ENCODE assay signal across 14 cellular contexts in genomic region chr13:97273341-97273831, GRCh38. TPM values are rescaled to one million over a fixed set of nuclear protein-coding genes. Genes with fewer than 3 reads are reported as not detected.
DNase-seq lines count a peak whose midpoint lies in the region; ATAC-seq and TF ChIP-seq lines count a peak whose summit lies in the region.
"Had no signal": no experiment of that assay in that cellular context is flagged by ENCODE, and none has a peak within 500 bp of the region (broad histone marks: within the 10 kb centered on the region; RNA-seq: fewer than 3 reads in every experiment).

No MANE protein-coding gene starts in this region.

- no peak for DNase-seq in IMR-90
- DNase-seq in SK-N-SH, result no peak
- no peak for DNase-seq in left ventricle myocardium superior
- no peak for DNase-seq in spleen
- DNase-seq in activated naive CD4-positive, alpha-beta T cell treated with anti-CD3 and anti-CD28 coated beads for 36 hours, result no peak
- DNase-seq: activated B cell treated with CpG ODN at 0.5 μM for 24 hours; activated T-cell treated with anti-CD3 and anti-CD28 coated beads, Interleukin-2, amount 50 U/mL, for 1 hour; CD4-positive, alpha-beta T cell; effector CD8-positive, alpha-beta T cell; hippocampal formation; lower lobe of right lung; occipital lobe had no signal

- peaks cover 27 to 61% of the 10 kb centered on the region in 2 experiments for H3K79me1 ChIP-seq in IMR-90 (ENCODE audit: low read depth in 1 of 2, low read length in 2 of 2)

- H3K4me1 Mint-ChIP-seq in activated naive CD4-positive, alpha-beta T cell treated with anti-CD3 and anti-CD28 coated beads for 36 hours (ENCODE audit: low read depth), result peaks cover 28% of the 10 kb centered on the region

- H4K8ac ChIP-seq in IMR-90 (ENCODE audit: low read depth in 2 of 2, low read length in 2 of 2), result peak overlapping the region; percentile 15 to 70; a peak in 2 of 4 replicates

- TF ChIP-seq RAD21 in IMR-90 (IDR thresholded peaks at IDR 0.05; ENCODE audit: low read length) (no peak), SK-N-SH (IDR thresholded peaks at IDR 0.05; ENCODE audit: low read length) (no peak)

- peak in 1 of 2 experiments; percentile 64; a peak in 2 of 4 replicates for TF ChIP-seq EP300 in SK-N-SH (IDR thresholded peaks at IDR 0.05; ENCODE audit: borderline replicate concordance in 1 of 2, low read depth in 1 of 2, low read length in 1 of 2)

- TF ChIP-seq CTCF in IMR-90 (conservative IDR thresholded peaks at IDR 0.05; ENCODE audit: low read depth, low read length) (no peak), SK-N-SH (IDR thresholded peaks at IDR 0.05) (no peak), spleen (IDR thresholded peaks at IDR 0.05 in 8 of 11, conservative IDR thresholded peaks at IDR 0.05 in 3 of 11) (no peak)

- H3K9ac ChIP-seq in IMR-90 (ENCODE audit: low read depth, low read length) (no peak overlapping the region), SK-N-SH (peak overlapping the region; percentile 70), subcutaneous abdominal adipose tissue (ENCODE audit: low read length in 5 of 5) (no peak overlapping the region)

- H2BK15ac ChIP-seq in IMR-90 (ENCODE audit: low read depth, low read length), result peak overlapping the region; percentile 69

- peaks cover 24% of the 10 kb centered on the region for H3K4me1 ChIP-seq in IMR-90 (ENCODE audit: control insufficient read depth, insufficient read depth, low read length)
- H3K4me1 ChIP-seq in SK-N-SH (ENCODE audit: control insufficient read depth in 1 of 2, insufficient read depth in 2 of 2, low read depth in 1 of 2, low read length in 1 of 2), result peaks cover 12 to 53% of the 10 kb centered on the region in 2 experiments
- H3K4me1 ChIP-seq in subcutaneous abdominal adipose tissue (ENCODE audit: control insufficient read depth in 5 of 5, insufficient read depth in 5 of 5, low read length in 5 of 5), result peaks cover 0 to 50% (median 46%) of the 10 kb centered on the region in 5 donors
- peaks cover 0 to 73% (median 22%) of the 10 kb centered on the region in 6 donors for H3K4me1 ChIP-seq in spleen

- H3K36me3 ChIP-seq in IMR-90 (ENCODE audit: control insufficient read depth, insufficient read depth, low read length) (peaks cover 9% of the 10 kb centered on the region), SK-N-SH (replicated peaks in 1 of 2; ENCODE audit: control insufficient read depth in 1 of 2, insufficient read depth in 2 of 2, low read length in 1 of 2) (peaks cover 16 to 37% of the 10 kb centered on the region in 2 experiments), subcutaneous abdominal adipose tissue (ENCODE audit: control insufficient read depth in 5 of 5, insufficient read depth in 5 of 5, low read length in 5 of 5) (peaks cover 2 to 16% (median 10%) of the 10 kb centered on the region in 5 donors), spleen (peaks cover 0 to 28% (median 9%) of the 10 kb centered on the region in 6 donors)

- no peak overlapping the region for H3K27ac Mint-ChIP-seq in activated naive CD4-positive, alpha-beta T cell treated with anti-CD3 and anti-CD28 coated beads for 36 hours
- H3K27ac Mint-ChIP-seq: activated B cell treated with CpG ODN at 0.5 μM for 24 hours; CD4-positive, alpha-beta T cell had no signal

- peaks cover 22% of the 10 kb centered on the region; the same call in 1 of the 2 replicates for H4K20me1 ChIP-seq in IMR-90 (ENCODE audit: insufficient read depth, low read length)
- H4K20me1 ChIP-seq in SK-N-SH (ENCODE audit: insufficient read depth), result no peaks in the 10 kb centered on the region

- H3K4ac ChIP-seq in IMR-90 (ENCODE audit: low read depth, low read length), result peak overlapping the region; percentile 67

- dilution Hi-C loops in IMR-90 (cut with HindIII; ENCODE audit: low sequenced_read_pairs, unreplicated experiment), result no loop called here

- H3K9me2 ChIP-seq in SK-N-SH, result no peaks in the 10 kb centered on the region

- H2AFZ ChIP-seq in IMR-90 (replicated peaks; ENCODE audit: low read length, poor library complexity), result no peak overlapping the region
- H2AFZ ChIP-seq in SK-N-SH (ENCODE audit: low read depth), result no peak overlapping the region

- ATAC-seq in IMR-90 (ENCODE audit: low read depth) (no peak), left ventricle myocardium superior (peak; percentile 37), HG03354 (IDR thresholded peaks at IDR 0.05; ENCODE audit: poor library complexity, severe bottlenecking, unreplicated experiment) (no peak)
- ATAC-seq: lower lobe of right lung had no signal

- peak overlapping the region; percentile 91; the same call in 1 of the 2 replicates for H2AK5ac ChIP-seq in IMR-90 (ENCODE audit: low read depth, low read length)

- H2BK20ac ChIP-seq in IMR-90 (ENCODE audit: low read depth, low read length), result peak overlapping the region; percentile 79

- BruUV-seq in IMR-90 (replicated peaks; lab: Mats Ljungman, UMichigan), result no TSS peak

- intact Hi-C loops in IMR-90 (cut with micrococcal nuclease), result no loop called here
- intact Hi-C loops in left ventricle myocardium superior (cut with micrococcal nuclease), result no loop called here
- intact Hi-C loops in spleen (cut with DNase I; ENCODE audit: low total_unique reads), result no loop called here
- intact Hi-C loops in activated naive CD4-positive, alpha-beta T cell treated with anti-CD3 and anti-CD28 coated beads for 36 hours (cut with micrococcal nuclease), result no loop called here

- H3K27ac ChIP-seq in IMR-90 (ENCODE audit: insufficient read depth, low read length), result peak overlapping the region; percentile 64
- H3K27ac ChIP-seq in SK-N-SH (ENCODE audit: low read depth in 2 of 2, low read length in 1 of 2), result peak overlapping the region; percentile 74 to 98; a peak in 3 of 4 replicates
- peak overlapping the region; percentile 20 for H3K27ac ChIP-seq in subcutaneous abdominal adipose tissue (ENCODE audit: low read depth, low read length)
- no peak overlapping the region for H3K27ac ChIP-seq in spleen
- H3K27ac ChIP-seq: lower lobe of right lung had no signal

- H3K36me3 Mint-ChIP-seq in activated naive CD4-positive, alpha-beta T cell treated with anti-CD3 and anti-CD28 coated beads for 36 hours (ENCODE audit: low read depth), result peaks cover 18% of the 10 kb centered on the region

- H3K9me3 ChIP-seq in IMR-90 (ENCODE audit: control insufficient read depth, insufficient read depth, low read length) (no peaks in the 10 kb centered on the region), SK-N-SH (no peaks in the 10 kb centered on the region), subcutaneous abdominal adipose tissue (ENCODE audit: control insufficient read depth in 5 of 5, low read length in 5 of 5) (no peaks in the 10 kb centered on the region), spleen (no peaks in the 10 kb centered on the region)
- H3K9me3 ChIP-seq: lower lobe of right lung had no signal

- H3K4me3 ChIP-seq in IMR-90 (ENCODE audit: insufficient read depth, low read depth, low read length) (no peak overlapping the region), SK-N-SH (ENCODE audit: low read depth in 2 of 2, low read length in 1 of 2) (no peak overlapping the region), subcutaneous abdominal adipose tissue (ENCODE audit: low read depth in 1 of 5, low read length in 5 of 5) (no peak overlapping the region), spleen (no peak overlapping the region)
- H3K4me3 ChIP-seq: lower lobe of right lung had no signal

- in situ Hi-C loops in IMR-90 (cut with MboI; ENCODE audit: low sequenced_read_pairs), result no loop called here

- CTCF ChIA-PET in IMR-90 (lab: Yijun Ruan, JAX), result interaction anchor here (1.1 to 1.2 kb wide), 2 partner anchors 23 to 61 kb away, joined by 3 read pairs; no protein-coding TSS in a partner anchor
- CTCF ChIA-PET in SK-N-SH (lab: Yijun Ruan, JAX), result interaction anchor here (1.7 to 1.9 kb wide), 2 partner anchors 71 to 163 kb away, joined by 5 to 6 read pairs; no protein-coding TSS in a partner anchor
- CTCF ChIA-PET in activated naive CD4-positive, alpha-beta T cell treated with anti-CD3 and anti-CD28 coated beads for 36 hours (lab: Charles Lee), result no interaction called here

- no peak overlapping the region for H2AK9ac ChIP-seq in IMR-90 (replicated peaks; ENCODE audit: low read depth, low read length, poor library complexity)

- peak overlapping the region; percentile 59 for H4K91ac ChIP-seq in IMR-90 (ENCODE audit: insufficient read depth, low read depth, low read length)

- no peaks in the 10 kb centered on the region for H3K9me3 Mint-ChIP-seq in activated naive CD4-positive, alpha-beta T cell treated with anti-CD3 and anti-CD28 coated beads for 36 hours
- H3K9me3 Mint-ChIP-seq: CD4-positive, alpha-beta T cell had no signal

- H3K4me3 Mint-ChIP-seq in activated naive CD4-positive, alpha-beta T cell treated with anti-CD3 and anti-CD28 coated beads for 36 hours, result no peak overlapping the region
- H3K4me3 Mint-ChIP-seq: activated B cell treated with CpG ODN at 0.5 μM for 24 hours; CD4-positive, alpha-beta T cell had no signal

- no peaks in the 10 kb centered on the region for H3K27me3 Mint-ChIP-seq in activated naive CD4-positive, alpha-beta T cell treated with anti-CD3 and anti-CD28 coated beads for 36 hours (ENCODE audit: low read depth)
- H3K27me3 Mint-ChIP-seq: activated B cell treated with CpG ODN at 0.5 μM for 24 hours; CD4-positive, alpha-beta T cell had no signal

- H3K4me2 ChIP-seq in IMR-90 (ENCODE audit: low read depth, low read length), result no peak overlapping the region
- peak overlapping the region; percentile 70 for H3K4me2 ChIP-seq in SK-N-SH

- H3K27me3 ChIP-seq in IMR-90 (ENCODE audit: control insufficient read depth, insufficient read depth, low read length), result no peaks in the 10 kb centered on the region
- no peaks in the 10 kb centered on the region for H3K27me3 ChIP-seq in SK-N-SH (ENCODE audit: insufficient read depth)
- no peaks in the 10 kb centered on the region for H3K27me3 ChIP-seq in subcutaneous abdominal adipose tissue (ENCODE audit: control insufficient read depth in 5 of 5, insufficient read depth in 4 of 5, low read length in 5 of 5)
- no peaks in the 10 kb centered on the region for H3K27me3 ChIP-seq in spleen (replicated peaks in 1 of 7)

- no CpG with 5 or more reads among the region's 5 CpGs for WGBS in IMR-90 (ENCODE audit: extremely low coverage in 2 of 2, insufficient read length in 1 of 2), 2 experiments
- 53% methylated on average over 5 of the region's 5 CpGs for WGBS in SK-N-SH (ENCODE audit: low lambda C conversion rate)
- 86 to 96% (median 92%) methylated on average over 5 of the region's 5 CpGs for WGBS in spleen, 5 donors

- TF ChIP-seq POLR2A in IMR-90 (IDR thresholded peaks at IDR 0.05; ENCODE audit: low read depth, low read length) (no peak), spleen (IDR thresholded peaks at IDR 0.05) (no peak)

- POLR2A ChIA-PET in IMR-90 (lab: Charles Lee; ENCODE audit: unreplicated experiment) (no interaction called here), SK-N-SH (lab: Yijun Ruan, JAX) (no interaction called here)

- peak overlapping the region; percentile 92 for H2BK5ac ChIP-seq in IMR-90 (ENCODE audit: low read depth, low read length, poor library complexity, severe bottlenecking)

- H3K18ac ChIP-seq in IMR-90 (ENCODE audit: low read depth, low read length), result peak overlapping the region; percentile 75; the same call in 1 of the 2 replicates

- H2BK120ac ChIP-seq in IMR-90 (ENCODE audit: low read depth, low read length), result peak overlapping the region; percentile 81

- H3K56ac ChIP-seq in IMR-90 (ENCODE audit: extremely low read depth, insufficient read depth, low read length), result no peak overlapping the region

- H3K14ac ChIP-seq in IMR-90 (replicated peaks; ENCODE audit: low read depth, low read length), result peak overlapping the region; percentile 11; the same call in 1 of the 2 replicates

- H3F3A ChIP-seq in SK-N-SH (replicated peaks; ENCODE audit: insufficient read depth), result peaks cover 74% of the 10 kb centered on the region

- H3K23ac ChIP-seq in IMR-90 (ENCODE audit: low read depth, low read length), result peak overlapping the region; percentile 87

- peaks cover 88% of the 10 kb centered on the region for H3K79me2 ChIP-seq in SK-N-SH (ENCODE audit: insufficient read depth)

- peak overlapping the region; percentile 56; the same call in 1 of the 2 replicates for H4K5ac ChIP-seq in IMR-90 (ENCODE audit: low read depth, low read length)

- H3K9me1 ChIP-seq in IMR-90 (ENCODE audit: insufficient read depth, low read length), result peaks cover 19% of the 10 kb centered on the region

RNA-seq across cellular contexts. Expression of gene MBNL2, which starts 51.3 kb away (rescaled TPM):
- 103 and 126 TPM in 2 replicates for total RNA-seq in IMR-90 (2012; rRNA removed)
- 24.8 and 26.9 TPM in 2 replicates for polyA plus RNA-seq in IMR-90 (2012; rRNA removed)
- polyA plus RNA-seq in IMR-90 (2012; cell fraction: cytosol; rRNA removed), result 8.1 and 11.6 TPM in 2 replicates
- 9.4 and 35.9 TPM in 2 replicates for polyA plus RNA-seq in IMR-90 (2012; cell fraction: nucleus; rRNA removed; ENCODE audit: low replicate concordance)
- polyA plus RNA-seq in SK-N-SH (2012; rRNA removed), result 24.5 and 27.9 TPM in 2 replicates
- 38.4 and 46.6 TPM in 2 replicates for polyA plus RNA-seq in SK-N-SH (2012; cell fraction: cytosol; rRNA removed)
- 21.4 and 39.6 TPM in 2 replicates for polyA plus RNA-seq in SK-N-SH (2012; cell fraction: nucleus; rRNA removed)
- total RNA-seq in left ventricle myocardium superior, result 66.7 TPM
- 10 to 100 TPM; 28.2 to 56.3 (median 40.4) TPM for total RNA-seq in spleen
- polyA plus RNA-seq in spleen, result 1 to 10 TPM; 7.0 to 7.7 (median 7.4) TPM
- 10 to 100 TPM; 16.8 to 18.8 TPM for total RNA-seq in activated naive CD4-positive, alpha-beta T cell treated with anti-CD3 and anti-CD28 coated beads for 36 hours

Comparison
In these comparisons a context has a peak if more than half of its experiments do, and no peak if none do; other contexts are left out.
1. H3K27ac ChIP-seq: peak in IMR-90 (single experiment), SK-N-SH (2 of 2) and subcutaneous abdominal adipose tissue (single experiment); none in spleen (0 of 8).